1 cellular context compared by ENCODE assay signal in genomic region chr5:72956324-72957140, GRCh38.
TF ChIP-seq lines count a peak whose summit lies in the region.

No MANE protein-coding gene starts in this region.

TF ChIP-seq in K562, 482 proteins besides CTCF, POLR2A, EP300 and RAD21 (continued from another document and continues in another):
- no peak for TF ChIP-seq SMARCC2 (IDR thresholded peaks at IDR 0.05; ENCODE audit: low read depth)
- TF ChIP-seq RAD51 (IDR thresholded peaks at IDR 0.05; ENCODE audit: borderline replicate concordance, low read depth): no peak
- TF ChIP-seq ZBTB33 (CRISPR knock-in tag; IDR thresholded peaks at IDR 0.05): 0 out of 2 replicates have a peak, but pooled peaks have one; percentile 13
- peak; percentile 53 for TF ChIP-seq SMARCA4 (IDR thresholded peaks at IDR 0.05)
- TF ChIP-seq NFE2 (IDR thresholded peaks at IDR 0.05; ENCODE audit: low read depth): no peak
- no peak for TF ChIP-seq DMBX1 (CRISPR knock-in tag; IDR thresholded peaks at IDR 0.05; ENCODE audit: borderline replicate concordance)
- TF ChIP-seq ZNF444 (CRISPR knock-in tag; IDR thresholded peaks at IDR 0.05): no peak
- peak in 1 of 2 experiments; percentile 39; a peak in 1 of 4 replicates for TF ChIP-seq SIN3A (IDR thresholded peaks at IDR 0.05; ENCODE audit: borderline replicate concordance in 2 of 2, control insufficient read depth in 1 of 2, low read depth in 2 of 2, low read length in 2 of 2)
- TF ChIP-seq ZNF143 (CRISPR knock-in tag; IDR thresholded peaks at IDR 0.05): no peak
- TF ChIP-seq MAFF (IDR thresholded peaks at IDR 0.05; ENCODE audit: low read length): no peak
- TF ChIP-seq EHMT2 (IDR thresholded peaks at IDR 0.05): no peak
- no peak for TF ChIP-seq CHD2 (IDR thresholded peaks at IDR 0.05; ENCODE audit: low read depth, low read length)
- TF ChIP-seq POLR2G (IDR thresholded peaks at IDR 0.05; ENCODE audit: low read depth, low read length): no peak; the same call in 1 of the 2 replicates
- no peak for TF ChIP-seq SUPT5H (IDR thresholded peaks at IDR 0.05)
- no peak for TF ChIP-seq ZNF644 (tag; IDR thresholded peaks at IDR 0.05; ENCODE audit: low read depth)
- TF ChIP-seq SMAD4 (CRISPR knock-in tag; conservative IDR thresholded peaks at IDR 0.05): no peak
- no peak for TF ChIP-seq RBM17 (IDR thresholded peaks at IDR 0.05; ENCODE audit: borderline replicate concordance, low read depth, low read length)
- no peak for TF ChIP-seq ZNF384 (IDR thresholded peaks at IDR 0.05; ENCODE audit: low read depth, low read length)
- no peak for TF ChIP-seq TSHZ1 (CRISPR knock-in tag; IDR thresholded peaks at IDR 0.05)
- TF ChIP-seq U2AF2 (optimal IDR thresholded peaks at IDR 0.05; ENCODE audit: low read depth, low read length): no peak
- no peak for TF ChIP-seq RNF2 (IDR thresholded peaks at IDR 0.05)
- TF ChIP-seq SMARCB1 (IDR thresholded peaks at IDR 0.05; ENCODE audit: insufficient read length, low read depth): peak; percentile 24
- TF ChIP-seq SAFB (IDR thresholded peaks at IDR 0.05; ENCODE audit: borderline replicate concordance, low read depth, low read length): 0 out of 2 replicates have a peak, but pooled peaks have one; percentile 22
- no peak for TF ChIP-seq CEBPZ (IDR thresholded peaks at IDR 0.05; ENCODE audit: borderline replicate concordance, low read depth, low read length)
- no peak for TF ChIP-seq KLF1 (tag; IDR thresholded peaks at IDR 0.05)
- peak; percentile 21 for TF ChIP-seq TBP (optimal IDR thresholded peaks at IDR 0.05; ENCODE audit: low read depth, low read length)
- TF ChIP-seq TCF7L2 (IDR thresholded peaks at IDR 0.05; ENCODE audit: low read depth, low read length): no peak
- TF ChIP-seq ZNF184 (CRISPR knock-in tag; IDR thresholded peaks at IDR 0.05): no peak
- TF ChIP-seq BRD9 (IDR thresholded peaks at IDR 0.05; ENCODE audit: low read depth, partially characterized antibody): peak; percentile 67
- TF ChIP-seq JUNB (CRISPR knock-in tag; conservative IDR thresholded peaks at IDR 0.05): no peak
- TF ChIP-seq MEIS2 (IDR thresholded peaks at IDR 0.05; ENCODE audit: partially characterized antibody): no peak
- no peak for TF ChIP-seq ELF4 (CRISPR knock-in tag; IDR thresholded peaks at IDR 0.05)
- TF ChIP-seq SRSF1 (IDR thresholded peaks at IDR 0.05; ENCODE audit: low read depth, low read length): no peak
- no peak for TF ChIP-seq ZKSCAN3 (CRISPR knock-in tag; IDR thresholded peaks at IDR 0.05)
- TF ChIP-seq ZBTB7A (IDR thresholded peaks at IDR 0.05; ENCODE audit: borderline replicate concordance, control insufficient read depth, low read depth, low read length): peak; percentile 89; the same call in 1 of the 2 replicates
- peak; percentile 50; the same call in 1 of the 2 replicates for TF ChIP-seq ELF1 (tag; IDR thresholded peaks at IDR 0.05)
- TF ChIP-seq GTF2F1 (IDR thresholded peaks at IDR 0.05; ENCODE audit: low read depth, low read length): no peak
- TF ChIP-seq EGR1 (conservative IDR thresholded peaks at IDR 0.05): no peak
- TF ChIP-seq ZBTB2 (IDR thresholded peaks at IDR 0.05): peak; percentile 45; the same call in 1 of the 2 replicates
- TF ChIP-seq NFXL1 (CRISPR knock-in tag; IDR thresholded peaks at IDR 0.05): no peak
- TF ChIP-seq PRDM10 (IDR thresholded peaks at IDR 0.05; ENCODE audit: partially characterized antibody): peak; percentile 83
- TF ChIP-seq NR4A1 (CRISPR knock-in tag; IDR thresholded peaks at IDR 0.05): no peak
- TF ChIP-seq NR4A1 (tag; IDR thresholded peaks at IDR 0.05): no peak
- peak; percentile 50; the same call in 1 of the 2 replicates for TF ChIP-seq NFRKB (IDR thresholded peaks at IDR 0.05; ENCODE audit: low read depth)
- TF ChIP-seq TCF3 (CRISPR knock-in tag; IDR thresholded peaks at IDR 0.05): no peak
- TF ChIP-seq TGIF2 (CRISPR knock-in tag; IDR thresholded peaks at IDR 0.05): no peak
- TF ChIP-seq ARID3B (CRISPR knock-in tag; IDR thresholded peaks at IDR 0.05; ENCODE audit: borderline replicate concordance): no peak
- no peak for TF ChIP-seq ZNF77 (CRISPR knock-in tag; IDR thresholded peaks at IDR 0.05)
- no peak for TF ChIP-seq MLX (CRISPR knock-in tag; conservative IDR thresholded peaks at IDR 0.05)
- 0 out of 2 replicates have a peak, but pooled peaks have one; percentile 36 for TF ChIP-seq LARP7 (IDR thresholded peaks at IDR 0.05)
- TF ChIP-seq POU5F1 (IDR thresholded peaks at IDR 0.05; ENCODE audit: borderline replicate concordance, low read depth, low read length, partially characterized antibody): no peak
- TF ChIP-seq DACH1 (IDR thresholded peaks at IDR 0.05; ENCODE audit: partially characterized antibody): no peak
- TF ChIP-seq CCNT2 (IDR thresholded peaks at IDR 0.05; ENCODE audit: borderline replicate concordance, extremely low read depth, insufficient read length, low read depth, low read length): peak; percentile 29
